ENCODE assay signal across 15 cellular contexts in the genomic region with DNA sequence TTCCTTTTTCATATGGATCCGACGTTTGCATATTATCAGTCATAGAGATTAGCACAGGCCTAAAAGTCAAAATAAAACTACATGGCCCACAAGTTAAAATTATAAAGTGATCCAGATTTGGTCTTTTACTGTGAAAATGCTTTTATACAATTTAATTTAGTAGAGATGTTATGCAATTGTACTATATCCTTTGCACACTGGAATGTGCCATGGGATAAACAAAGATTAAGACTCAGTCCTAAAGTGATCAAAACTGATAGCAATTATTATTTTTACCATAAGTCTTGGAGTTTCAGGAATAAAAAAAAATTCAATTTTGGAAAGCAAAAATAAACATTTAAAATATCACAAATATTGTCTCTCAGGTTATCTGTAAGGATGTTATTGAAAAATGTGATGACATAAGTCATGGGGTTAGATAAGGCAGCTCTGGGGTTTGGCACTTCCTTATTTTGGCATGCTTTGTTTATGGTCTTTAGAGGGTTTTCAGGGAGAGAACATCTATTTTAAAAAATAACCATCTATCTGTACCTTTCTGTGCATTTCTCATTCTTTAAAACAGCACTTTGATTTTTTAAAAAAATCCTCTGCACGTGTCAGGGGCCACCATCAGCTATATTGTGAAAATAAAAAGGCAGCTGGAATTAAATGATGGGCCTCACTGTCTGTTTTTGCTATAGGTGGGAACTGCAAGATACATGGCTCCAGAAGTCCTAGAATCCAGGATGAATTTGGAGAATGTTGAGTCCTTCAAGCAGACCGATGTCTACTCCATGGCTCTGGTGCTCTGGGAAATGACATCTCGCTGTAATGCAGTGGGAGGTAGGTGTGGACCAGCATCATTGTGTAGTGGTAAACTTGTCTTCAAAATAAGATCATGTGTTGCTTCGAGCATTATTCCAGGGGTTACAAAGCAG.
A peak's percentile ranks its signal among the peaks of the same experiment; 100 is the strongest.
DNase-seq lines count a peak whose midpoint lies in the region; ATAC-seq and TF ChIP-seq lines count a peak whose summit lies in the region.
"Had no signal": no experiment of that assay in that cellular context is flagged by ENCODE, and none has a peak within 500 bp of the region (broad histone marks: within the 10 kb centered on the region; RNA-seq: fewer than 3 reads in every experiment).

No MANE protein-coding gene starts in this region.

- H3K27me3 ChIP-seq in lower lobe of right lung (ENCODE audit: low read depth) (no peaks in the 10 kb centered on the region), endodermal cell (ENCODE audit: control insufficient read depth, insufficient read depth, low read length, poor library complexity, severe bottlenecking) (no peaks in the 10 kb centered on the region)
- H3K27me3 ChIP-seq: colonic mucosa, thyroid gland had no signal

- ATAC-seq in activated naive CD8-positive, alpha-beta T cell treated with anti-CD3 and anti-CD28 coated beads, Interleukin-2, amount 10 ng/mL, durations not matched to agents 7 days and 5 days (ENCODE audit: low read depth): peak; percentile 29
- ATAC-seq in lower lobe of right lung: no peak
- ATAC-seq in activated CD8-positive, alpha-beta memory T cell treated with anti-CD3 and anti-CD28 coated beads, Interleukin-2, amount 10 ng/mL, durations not matched to agents 7 days and 5 days: no peak
- ATAC-seq: PC-3 had no signal

- no peaks in the 10 kb centered on the region for H3K9me3 ChIP-seq in lower lobe of right lung
- no peaks in the 10 kb centered on the region for H3K9me3 ChIP-seq in endodermal cell (ENCODE audit: control insufficient read depth, low read length)
- H3K9me3 ChIP-seq: colonic mucosa, thyroid gland had no signal

- no peaks in the 10 kb centered on the region for H3K27me3 Mint-ChIP-seq in activated naive CD8-positive, alpha-beta T cell treated with anti-CD3 and anti-CD28 coated beads, Interleukin-2, amount 10 ng/mL, durations not matched to agents 7 days and 5 days
- H3K27me3 Mint-ChIP-seq in endodermal cell (ENCODE audit: insufficient read depth): no peaks in the 10 kb centered on the region
- no peaks in the 10 kb centered on the region for H3K27me3 Mint-ChIP-seq in activated CD8-positive, alpha-beta memory T cell treated with anti-CD3 and anti-CD28 coated beads, Interleukin-2, amount 10 ng/mL, durations not matched to agents 7 days and 5 days

- peaks cover 3% of the 10 kb centered on the region for H3K9me3 Mint-ChIP-seq in activated naive CD8-positive, alpha-beta T cell treated with anti-CD3 and anti-CD28 coated beads, Interleukin-2, amount 10 ng/mL, durations not matched to agents 7 days and 5 days
- no peaks in the 10 kb centered on the region for H3K9me3 Mint-ChIP-seq in endodermal cell
- H3K9me3 Mint-ChIP-seq in activated CD8-positive, alpha-beta memory T cell treated with anti-CD3 and anti-CD28 coated beads, Interleukin-2, amount 10 ng/mL, durations not matched to agents 7 days and 5 days (ENCODE audit: low read depth): no peaks in the 10 kb centered on the region

- no peak overlapping the region for H3K9ac ChIP-seq in endodermal cell (ENCODE audit: extremely low read depth, low read length, poor library complexity, severe bottlenecking)
- H3K9ac ChIP-seq: GM23248 had no signal

- H3K27ac Mint-ChIP-seq in activated naive CD8-positive, alpha-beta T cell treated with anti-CD3 and anti-CD28 coated beads, Interleukin-2, amount 10 ng/mL, durations not matched to agents 7 days and 5 days: peak overlapping the region; percentile 73
- no peak overlapping the region for H3K27ac Mint-ChIP-seq in endodermal cell
- no peak overlapping the region for H3K27ac Mint-ChIP-seq in activated CD8-positive, alpha-beta memory T cell treated with anti-CD3 and anti-CD28 coated beads, Interleukin-2, amount 10 ng/mL, durations not matched to agents 7 days and 5 days

- DNase-seq in NOMO-1 (lab: John Stamatoyannopoulos, UW; ENCODE audit: unreplicated experiment in 2 of 2) (peak; percentile 13 to 51), NOMO-1 treated with dmso at 0.1 percent for 144 hours (lab: John Stamatoyannopoulos, UW; ENCODE audit: unreplicated experiment) (no peak), KBM-7 (peak; percentile 46), lower lobe of right lung (no peak), AG08395 (ENCODE audit: low spot score) (no peak), endodermal cell (no peak)
- no peak for DNase-seq in activated naive CD8-positive, alpha-beta T cell treated with anti-CD3 and anti-CD28 coated beads, Interleukin-2, amount 10 ng/mL, durations not matched to agents 7 days and 5 days
- no peak for DNase-seq in activated CD8-positive, alpha-beta memory T cell treated with anti-CD3 and anti-CD28 coated beads, Interleukin-2, amount 10 ng/mL, durations not matched to agents 7 days and 5 days
- DNase-seq: activated gamma-delta T cell treated with Interleukin-2 at 50 U/mL for 16 hours, colonic mucosa, GM23248, PC-3, thyroid gland had no signal

- H3K36me3 Mint-ChIP-seq in activated naive CD8-positive, alpha-beta T cell treated with anti-CD3 and anti-CD28 coated beads, Interleukin-2, amount 10 ng/mL, durations not matched to agents 7 days and 5 days: peaks cover 89% of the 10 kb centered on the region
- H3K36me3 Mint-ChIP-seq in endodermal cell (ENCODE audit: low read depth): peaks cover 79% of the 10 kb centered on the region
- peaks cover 88% of the 10 kb centered on the region for H3K36me3 Mint-ChIP-seq in activated CD8-positive, alpha-beta memory T cell treated with anti-CD3 and anti-CD28 coated beads, Interleukin-2, amount 10 ng/mL, durations not matched to agents 7 days and 5 days

- H3K27ac ChIP-seq in lower lobe of right lung (peak overlapping the region; percentile 32), endodermal cell (ENCODE audit: low read depth, low read length) (no peak overlapping the region)
- H3K27ac ChIP-seq: 22Rv1, colonic mucosa, GM23248, thyroid gland, VCaP had no signal

- TF ChIP-seq CTCF in lower lobe of right lung (IDR thresholded peaks at IDR 0.05) (no peak), endodermal cell (conservative IDR thresholded peaks at IDR 0.05) (no peak)

- peak overlapping the region; percentile 3 for H3K4me3 Mint-ChIP-seq in activated naive CD8-positive, alpha-beta T cell treated with anti-CD3 and anti-CD28 coated beads, Interleukin-2, amount 10 ng/mL, durations not matched to agents 7 days and 5 days
- no peak overlapping the region for H3K4me3 Mint-ChIP-seq in endodermal cell
- no peak overlapping the region for H3K4me3 Mint-ChIP-seq in activated CD8-positive, alpha-beta memory T cell treated with anti-CD3 and anti-CD28 coated beads, Interleukin-2, amount 10 ng/mL, durations not matched to agents 7 days and 5 days

- no peak overlapping the region for H3K4me3 ChIP-seq in lower lobe of right lung
- H3K4me3 ChIP-seq in endodermal cell (ENCODE audit: low read length): no peak overlapping the region
- H3K4me3 ChIP-seq: colonic mucosa, GM23248, thyroid gland had no signal

- intact Hi-C loops in lower lobe of right lung (cut with DNase I): no loop called here

- peaks cover 95% of the 10 kb centered on the region for H3K36me3 ChIP-seq in lower lobe of right lung
- H3K36me3 ChIP-seq in endodermal cell (ENCODE audit: control insufficient read depth, insufficient read depth, low read length): peaks cover 74% of the 10 kb centered on the region
- H3K36me3 ChIP-seq: colonic mucosa had no signal

- H3K4me1 ChIP-seq in lower lobe of right lung (peaks cover 45% of the 10 kb centered on the region), endodermal cell (ENCODE audit: control insufficient read depth, insufficient read depth, low read length) (peaks cover 6% of the 10 kb centered on the region)
- H3K4me1 ChIP-seq: colonic mucosa had no signal

- POLR2A ChIA-PET in activated naive CD8-positive, alpha-beta T cell treated with anti-CD3 and anti-CD28 coated beads, Interleukin-2, amount 10 ng/mL, durations not matched to agents 7 days and 5 days (lab: Charles Lee): no interaction called here

- peaks cover 71% of the 10 kb centered on the region for H3K4me1 Mint-ChIP-seq in activated naive CD8-positive, alpha-beta T cell treated with anti-CD3 and anti-CD28 coated beads, Interleukin-2, amount 10 ng/mL, durations not matched to agents 7 days and 5 days
- peaks cover 20% of the 10 kb centered on the region for H3K4me1 Mint-ChIP-seq in endodermal cell
- peaks cover 56% of the 10 kb centered on the region for H3K4me1 Mint-ChIP-seq in activated CD8-positive, alpha-beta memory T cell treated with anti-CD3 and anti-CD28 coated beads, Interleukin-2, amount 10 ng/mL, durations not matched to agents 7 days and 5 days

- WGBS in endodermal cell (ENCODE audit: insufficient coverage in 1 of 2, insufficient read length in 1 of 2), 2 experiments: 91 to 92% methylated on average over 4 to 6 of the region's 6 CpGs

- CTCF ChIA-PET in activated CD8-positive, alpha-beta memory T cell treated with anti-CD3 and anti-CD28 coated beads, Interleukin-2, amount 10 ng/mL, durations not matched to agents 7 days and 5 days (lab: Charles Lee): interaction anchor here (0.6 kb wide), 1 partner anchor 21 kb away, joined by 6 read pairs; no protein-coding TSS in a partner anchor

- in situ Hi-C loops in KBM-7 (cut with MboI; ENCODE audit: low pct_unique_long_range_greater_than_20kb, low sequenced_read_pairs): no loop called here

Comparison
In these comparisons a context has a peak if more than half of its experiments do, and no peak if none do; other contexts are left out.
1. DNase-seq: peak in NOMO-1 (2 of 2) and KBM-7 (single experiment); none in NOMO-1 treated with dmso at 0.1 percent for 144 hours (single experiment), activated naive CD8-positive, alpha-beta T cell treated with anti-CD3 and anti-CD28 coated beads, Interleukin-2, amount 10 ng/mL, durations not matched to agents 7 days and 5 days (single experiment), lower lobe of right lung (single experiment), AG08395 (single experiment), endodermal cell (single experiment) and activated CD8-positive, alpha-beta memory T cell treated with anti-CD3 and anti-CD28 coated beads, Interleukin-2, amount 10 ng/mL, durations not matched to agents 7 days and 5 days (single experiment).